1 cellular context compared by ENCODE assay signal in the genomic region with DNA sequence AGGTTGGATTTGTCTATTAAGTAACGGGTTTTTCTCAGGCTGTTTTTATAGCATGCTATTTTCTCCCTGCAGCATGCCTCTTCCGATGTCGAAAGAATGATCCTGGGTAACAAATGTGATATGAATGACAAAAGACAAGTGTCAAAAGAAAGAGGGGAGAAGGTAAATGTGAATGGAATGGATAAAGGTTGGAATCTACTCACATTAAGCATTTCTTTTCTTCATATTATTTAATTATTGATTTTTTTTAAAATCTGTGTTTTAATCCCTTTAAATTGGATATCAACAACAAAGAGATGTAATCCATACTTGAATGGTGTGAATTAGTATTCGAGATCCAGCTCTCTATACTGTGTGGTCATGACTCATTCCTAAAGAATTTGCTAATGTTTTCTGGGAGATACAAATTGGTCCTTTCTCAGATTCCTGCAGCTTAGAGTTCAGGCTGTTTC.
TF ChIP-seq lines count a peak whose summit lies in the region.

No MANE protein-coding gene starts in this region.

TF ChIP-seq in K562, 482 proteins besides CTCF, POLR2A, EP300 and RAD21 (continued from another document):
- TF ChIP-seq, protein P1, sequence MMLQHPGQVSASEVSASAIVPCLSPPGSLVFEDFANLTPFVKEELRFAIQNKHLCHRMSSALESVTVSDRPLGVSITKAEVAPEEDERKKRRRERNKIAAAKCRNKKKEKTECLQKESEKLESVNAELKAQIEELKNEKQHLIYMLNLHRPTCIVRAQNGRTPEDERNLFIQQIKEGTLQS (IDR thresholded peaks at IDR 0.05) = peak; percentile 56; the same call in 1 of the 2 replicates
- TF ChIP-seq, protein P1 (CRISPR knock-in tag; conservative IDR thresholded peaks at IDR 0.05) = no peak
- TF ChIP-seq JUND (IDR thresholded peaks at IDR 0.05; ENCODE audit: borderline replicate concordance, low read depth, low read length) (peak; percentile 79), JUND (tag; IDR thresholded peaks at IDR 0.05; ENCODE audit: borderline replicate concordance, low read depth, low read length) (peak; percentile 56; the same call in 2 of the 3 replicates), GATA2 (CRISPR knock-in tag; IDR thresholded peaks at IDR 0.05) (no peak), NELFE (IDR thresholded peaks at IDR 0.05; ENCODE audit: insufficient read depth, insufficient read length) (no peak), ZNF354B (CRISPR knock-in tag; IDR thresholded peaks at IDR 0.05) (no peak), SP1 (CRISPR knock-in tag; IDR thresholded peaks at IDR 0.05) (no peak), ZNF282 (CRISPR knock-in tag; IDR thresholded peaks at IDR 0.05) (no peak), TCFL5 (CRISPR knock-in tag; conservative IDR thresholded peaks at IDR 0.05) (no peak), JUN (IDR thresholded peaks at IDR 0.05; ENCODE audit: borderline replicate concordance, low read depth, low read length) (peak; percentile 29; the same call in 1 of the 2 replicates), JUN (CRISPR knock-in tag; IDR thresholded peaks at IDR 0.05; ENCODE audit: borderline replicate concordance) (no peak), DMBX1 (CRISPR knock-in tag; IDR thresholded peaks at IDR 0.05; ENCODE audit: borderline replicate concordance) (no peak), U2AF1 (optimal IDR thresholded peaks at IDR 0.05; ENCODE audit: low read depth, low read length) (no peak), THAP12 (CRISPR knock-in tag; IDR thresholded peaks at IDR 0.05) (no peak), IRF2 (CRISPR knock-in tag; IDR thresholded peaks at IDR 0.05) (no peak), CHCHD3 (CRISPR knock-in tag; IDR thresholded peaks at IDR 0.05) (no peak), ZNF764 (CRISPR knock-in tag; IDR thresholded peaks at IDR 0.05; ENCODE audit: low read depth) (no peak), SLC30A9 (CRISPR knock-in tag; IDR thresholded peaks at IDR 0.05) (no peak)
- TF ChIP-seq, protein P2, sequence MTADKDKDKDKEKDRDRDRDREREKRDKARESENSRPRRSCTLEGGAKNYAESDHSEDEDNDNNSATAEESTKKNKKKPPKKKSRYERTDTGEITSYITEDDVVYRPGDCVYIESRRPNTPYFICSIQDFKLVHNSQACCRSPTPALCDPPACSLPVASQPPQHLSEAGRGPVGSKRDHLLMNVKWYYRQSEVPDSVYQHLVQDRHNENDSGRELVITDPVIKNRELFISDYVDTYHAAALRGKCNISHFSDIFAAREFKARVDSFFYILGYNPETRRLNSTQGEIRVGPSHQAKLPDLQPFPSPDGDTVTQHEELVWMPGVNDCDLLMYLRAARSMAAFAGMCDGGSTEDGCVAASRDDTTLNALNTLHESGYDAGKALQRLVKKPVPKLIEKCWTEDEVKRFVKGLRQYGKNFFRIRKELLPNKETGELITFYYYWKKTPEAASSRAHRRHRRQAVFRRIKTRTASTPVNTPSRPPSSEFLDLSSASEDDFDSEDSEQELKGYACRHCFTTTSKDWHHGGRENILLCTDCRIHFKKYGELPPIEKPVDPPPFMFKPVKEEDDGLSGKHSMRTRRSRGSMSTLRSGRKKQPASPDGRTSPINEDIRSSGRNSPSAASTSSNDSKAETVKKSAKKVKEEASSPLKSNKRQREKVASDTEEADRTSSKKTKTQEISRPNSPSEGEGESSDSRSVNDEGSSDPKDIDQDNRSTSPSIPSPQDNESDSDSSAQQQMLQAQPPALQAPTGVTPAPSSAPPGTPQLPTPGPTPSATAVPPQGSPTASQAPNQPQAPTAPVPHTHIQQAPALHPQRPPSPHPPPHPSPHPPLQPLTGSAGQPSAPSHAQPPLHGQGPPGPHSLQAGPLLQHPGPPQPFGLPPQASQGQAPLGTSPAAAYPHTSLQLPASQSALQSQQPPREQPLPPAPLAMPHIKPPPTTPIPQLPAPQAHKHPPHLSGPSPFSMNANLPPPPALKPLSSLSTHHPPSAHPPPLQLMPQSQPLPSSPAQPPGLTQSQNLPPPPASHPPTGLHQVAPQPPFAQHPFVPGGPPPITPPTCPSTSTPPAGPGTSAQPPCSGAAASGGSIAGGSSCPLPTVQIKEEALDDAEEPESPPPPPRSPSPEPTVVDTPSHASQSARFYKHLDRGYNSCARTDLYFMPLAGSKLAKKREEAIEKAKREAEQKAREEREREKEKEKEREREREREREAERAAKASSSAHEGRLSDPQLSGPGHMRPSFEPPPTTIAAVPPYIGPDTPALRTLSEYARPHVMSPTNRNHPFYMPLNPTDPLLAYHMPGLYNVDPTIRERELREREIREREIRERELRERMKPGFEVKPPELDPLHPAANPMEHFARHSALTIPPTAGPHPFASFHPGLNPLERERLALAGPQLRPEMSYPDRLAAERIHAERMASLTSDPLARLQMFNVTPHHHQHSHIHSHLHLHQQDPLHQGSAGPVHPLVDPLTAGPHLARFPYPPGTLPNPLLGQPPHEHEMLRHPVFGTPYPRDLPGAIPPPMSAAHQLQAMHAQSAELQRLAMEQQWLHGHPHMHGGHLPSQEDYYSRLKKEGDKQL (CRISPR knock-in tag; IDR thresholded peaks at IDR 0.05; ENCODE audit: borderline replicate concordance) = no peak
- TF ChIP-seq, protein P3, sequence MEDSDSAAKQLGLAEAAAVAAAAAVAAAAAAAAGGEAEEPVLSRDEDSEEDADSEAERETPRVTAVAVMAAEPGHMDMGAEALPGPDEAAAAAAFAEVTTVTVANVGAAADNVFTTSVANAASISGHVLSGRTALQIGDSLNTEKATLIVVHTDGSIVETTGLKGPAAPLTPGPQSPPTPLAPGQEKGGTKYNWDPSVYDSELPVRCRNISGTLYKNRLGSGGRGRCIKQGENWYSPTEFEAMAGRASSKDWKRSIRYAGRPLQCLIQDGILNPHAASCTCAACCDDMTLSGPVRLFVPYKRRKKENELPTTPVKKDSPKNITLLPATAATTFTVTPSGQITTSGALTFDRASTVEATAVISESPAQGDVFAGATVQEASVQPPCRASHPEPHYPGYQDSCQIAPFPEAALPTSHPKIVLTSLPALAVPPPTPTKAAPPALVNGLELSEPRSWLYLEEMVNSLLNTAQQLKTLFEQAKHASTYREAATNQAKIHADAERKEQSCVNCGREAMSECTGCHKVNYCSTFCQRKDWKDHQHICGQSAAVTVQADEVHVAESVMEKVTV (CRISPR knock-in tag; IDR thresholded peaks at IDR 0.05) = no peak
TF ChIP-seq in K562: peak in this region for 5.
